9 cellular contexts compared by ENCODE assay signal in genomic region chr6:4358414-4359107, GRCh38.
A peak's percentile ranks its signal among the peaks of the same experiment; 100 is the strongest.
DNase-seq lines count a peak whose midpoint lies in the region; ATAC-seq and TF ChIP-seq lines count a peak whose summit lies in the region.
"Had no signal": no experiment of that assay in that cellular context is flagged by ENCODE, and none has a peak within 500 bp of the region (broad histone marks: within the 10 kb centered on the region; RNA-seq: fewer than 3 reads in every experiment).

No MANE protein-coding gene starts in this region.

- peak; percentile 96 to 97 for ATAC-seq in right cardiac atrium

- H3K36me3 ChIP-seq in rectal smooth muscle tissue (ENCODE audit: control insufficient read depth, insufficient read depth, low read length), result no peaks in the 10 kb centered on the region

- H3K4me1 ChIP-seq in right cardiac atrium (ENCODE audit: control insufficient read depth, insufficient read depth, low read length) (no peaks in the 10 kb centered on the region), rectal smooth muscle tissue (ENCODE audit: control insufficient read depth, insufficient read depth, low read length) (no peaks in the 10 kb centered on the region)

- DNase-seq in HuH-7.5 (ENCODE audit: low spot score), result peak; percentile 32
- peak; percentile 94 to 95 (median 95) for DNase-seq in right cardiac atrium
- no peak for DNase-seq in GM20000 (ENCODE audit: low spot score)
- DNase-seq in NCI-H187 (lab: John Stamatoyannopoulos, UW), result no peak
- DNase-seq in activated CD4-positive, alpha-beta T cell treated with anti-CD3 and anti-CD28 coated beads, Interleukin-2, amount 50 U/mL, for 1 hour, result no peak
- DNase-seq: naive B cell had no signal

- intact Hi-C loops in right cardiac atrium (cut with DNase I), result no loop called here

- 17% methylated on average over 13 of the region's 13 CpGs for WGBS in right cardiac atrium

- TF ChIP-seq CTCF in C4-2B (conservative IDR thresholded peaks at IDR 0.05) (no peak), GM20000 (IDR thresholded peaks at IDR 0.05; ENCODE audit: extremely low read depth, missing control alignments) (no peak)

- no peaks in the 10 kb centered on the region for H3K27me3 ChIP-seq in right cardiac atrium (ENCODE audit: control insufficient read depth, insufficient read depth)
- H3K27me3 ChIP-seq in rectal smooth muscle tissue (ENCODE audit: control insufficient read depth, insufficient read depth, low read length), result no peaks in the 10 kb centered on the region

- no peak overlapping the region for H3K9ac ChIP-seq in rectal smooth muscle tissue (ENCODE audit: low read length)

- H3K27ac ChIP-seq in C4-2B (peak overlapping the region; percentile 67), angular gyrus (ENCODE audit: low read depth, low read length) (peak overlapping the region; percentile 47), right cardiac atrium (ENCODE audit: low read length) (peak overlapping the region; percentile 94), rectal smooth muscle tissue (ENCODE audit: low read depth, low read length) (peak overlapping the region; percentile 21)

- no peaks in the 10 kb centered on the region for H3K9me3 ChIP-seq in right cardiac atrium (ENCODE audit: control insufficient read depth, low read length)

- no peak overlapping the region for H3K4me3 ChIP-seq in right cardiac atrium (ENCODE audit: low read length)
- H3K4me3 ChIP-seq in rectal smooth muscle tissue (ENCODE audit: low read length), result no peak overlapping the region

Comparison
In these comparisons a context has a peak if more than half of its experiments do, and no peak if none do; other contexts are left out.
1. H3K27ac ChIP-seq: peak in every context shown above with its lines; median percentile 94 in right cardiac atrium; 67 in C4-2B; 47 in angular gyrus; 21 in rectal smooth muscle tissue.
2. DNase-seq: peak in HuH-7.5 (single experiment) and right cardiac atrium (3 of 3); none in GM20000 (single experiment), NCI-H187 (0 of 2) and activated CD4-positive, alpha-beta T cell treated with anti-CD3 and anti-CD28 coated beads, Interleukin-2, amount 50 U/mL, for 1 hour (single experiment).